ENCODE assay signal across 16 cellular contexts in the genomic region with DNA sequence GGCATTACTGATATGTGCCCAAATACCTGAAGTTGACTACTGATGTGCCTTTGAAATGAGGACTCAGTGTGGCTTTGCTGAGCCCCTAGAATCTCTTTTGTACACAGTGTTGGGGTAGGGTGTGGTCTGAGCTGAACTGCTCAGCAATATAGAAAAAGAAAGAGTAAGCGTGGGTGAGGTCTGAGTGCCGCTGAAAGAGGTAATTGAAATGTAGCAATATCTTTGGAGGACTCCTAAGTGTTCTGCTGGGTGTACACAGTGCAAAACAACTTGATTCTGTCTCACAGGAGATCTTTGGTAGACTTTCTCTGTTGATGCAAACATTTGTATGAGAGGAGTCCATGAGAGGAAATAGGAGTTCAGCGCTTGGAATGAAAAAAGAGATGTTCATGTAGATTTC.
A peak's percentile ranks its signal among the peaks of the same experiment; 100 is the strongest.
DNase-seq lines count a peak whose midpoint lies in the region; ATAC-seq, FAIRE-seq and TF ChIP-seq lines count a peak whose summit lies in the region.
"Had no signal": no experiment of that assay in that cellular context is flagged by ENCODE, and none has a peak within 500 bp of the region (broad histone marks: within the 10 kb centered on the region; RNA-seq: fewer than 3 reads in every experiment).

No MANE protein-coding gene starts in this region.

- H2BK15ac ChIP-seq in H9 (ENCODE audit: low read depth, low read length): peak overlapping the region; percentile 82; the same call in 1 of the 2 replicates
- H2BK15ac ChIP-seq in H1 (ENCODE audit: low read length): no peak overlapping the region

- H3K27ac ChIP-seq in H9 (ENCODE audit: insufficient read length, low read depth, low read length): peak overlapping the region; percentile 74
- no peak overlapping the region for H3K27ac ChIP-seq in H1 (ENCODE audit: low read depth, low read length)
- no peak overlapping the region for H3K27ac ChIP-seq in lower lobe of right lung
- H3K27ac ChIP-seq in upper lobe of left lung: no peak overlapping the region
- no peak overlapping the region for H3K27ac ChIP-seq in sigmoid colon
- H3K27ac ChIP-seq: BLaER1 treated with 17β-estradiol and CSF1 and Interleukin-3, amounts not matched to agents 10 nM and 100 nM had no signal

- H2AK5ac ChIP-seq in H9 (ENCODE audit: insufficient read length, low read length): peak overlapping the region; percentile 80
- no peak overlapping the region for H2AK5ac ChIP-seq in H1 (ENCODE audit: low read depth, low read length)

- H3T11ph ChIP-seq in H9 (ENCODE audit: low read length): peak overlapping the region; percentile 68

- no peaks in the 10 kb centered on the region for H3K36me3 ChIP-seq in H1 (ENCODE audit: control insufficient read depth in 2 of 4, insufficient read depth in 4 of 4, low read length in 3 of 4)
- H3K36me3 ChIP-seq in lower lobe of right lung: no peaks in the 10 kb centered on the region
- H3K36me3 ChIP-seq in upper lobe of left lung: no peaks in the 10 kb centered on the region
- no peaks in the 10 kb centered on the region for H3K36me3 ChIP-seq in sigmoid colon
- H3K36me3 ChIP-seq: BLaER1 treated with 17β-estradiol and CSF1 and Interleukin-3, amounts not matched to agents 10 nM and 100 nM; HAP-1 had no signal

- POLR2A ChIA-PET in H1 (lab: Charles Lee; ENCODE audit: partially characterized antibody): interaction anchor here (1.0 kb wide), 1 partner anchor 12 kb away, joined by 3 read pairs; no protein-coding TSS in a partner anchor

- H4K8ac ChIP-seq in H9 (replicated peaks; ENCODE audit: insufficient read length, low read depth, low read length) (no peak overlapping the region), H1 (ENCODE audit: extremely low read depth, insufficient read depth, low read length) (no peak overlapping the region)

- H3K14ac ChIP-seq in H9 (ENCODE audit: insufficient read depth, low read length): no peak overlapping the region
- no peak overlapping the region for H3K14ac ChIP-seq in H1 (ENCODE audit: insufficient read length)

- H4K5ac ChIP-seq in H9 (ENCODE audit: insufficient read length, low read depth, low read length) (no peak overlapping the region), H1 (ENCODE audit: insufficient read length, low read depth, low read length) (no peak overlapping the region)

- 0 out of 7 replicates have a peak, but pooled peaks cover 0 to 2% (median 0%) of the 10 kb centered on the region in 3 experiments for H3K36me3 Mint-ChIP-seq in H9 (ENCODE audit: insufficient read depth in 1 of 3, low read depth in 3 of 3)
- H3K36me3 Mint-ChIP-seq in activated naive CD4-positive, alpha-beta T cell treated with anti-CD3 and anti-CD28 coated beads, Interleukin-2, amount 10 ng/mL, durations not matched to agents 7 days and 5 days: no peaks in the 10 kb centered on the region
- H3K36me3 Mint-ChIP-seq: CD8-positive, alpha-beta T cell had no signal

- no peaks in the 10 kb centered on the region for H3K23me2 ChIP-seq in H9 (ENCODE audit: insufficient read length, low read depth, low read length, poor library complexity, severe bottlenecking)
- H3K23me2 ChIP-seq in H1 (ENCODE audit: low read depth, low read length): no peaks in the 10 kb centered on the region

- no peak overlapping the region for H3K4me3 Mint-ChIP-seq in H9
- no peak overlapping the region for H3K4me3 Mint-ChIP-seq in activated naive CD4-positive, alpha-beta T cell treated with anti-CD3 and anti-CD28 coated beads, Interleukin-2, amount 10 ng/mL, durations not matched to agents 7 days and 5 days
- H3K4me3 Mint-ChIP-seq: B cell; CD8-positive, alpha-beta T cell had no signal

- ATAC-seq in lower lobe of right lung (peak; percentile 88 to 91), upper lobe of left lung (ENCODE audit: low FRiP score in 2 of 2) (peak; percentile 29 to 82), GM18517 (IDR thresholded peaks at IDR 0.05; ENCODE audit: unreplicated experiment) (no peak)
- ATAC-seq: CD8-positive, alpha-beta T cell had no signal

- no CpG with 5 or more reads among the region's 3 CpGs for WGBS in H9 (ENCODE audit: extremely low coverage, insufficient read length, low lambda C conversion rate)
- WGBS in H1 (ENCODE audit: extremely low coverage in 1 of 2, insufficient coverage in 1 of 2, insufficient read length in 1 of 2, insufficient replicate concordance in 2 of 2, low coverage in 1 of 2, low lambda C conversion rate in 2 of 2, missing lambda C conversion rate in 1 of 2), 2 experiments: 81% methylated on average over 3 of the region's 3 CpGs; no CpG with 5 or more reads in 1 of the 2 experiments
- 60 to 62% methylated on average over 3 of the region's 3 CpGs for WGBS in upper lobe of left lung, 2 donors
- WGBS in sigmoid colon, 2 donors: 50 to 78% methylated on average over 3 of the region's 3 CpGs

- 0 out of 2 replicates have a peak overlapping the region, but pooled peaks have one; percentile 16 for H3K4ac ChIP-seq in H9 (ENCODE audit: low read depth, low read length)
- H3K4ac ChIP-seq in H1 (replicated peaks; ENCODE audit: insufficient read length, low read depth, low read length): no peak overlapping the region

- no peak overlapping the region for H2AFZ ChIP-seq in H9 (ENCODE audit: low read length)
- no peak overlapping the region for H2AFZ ChIP-seq in H1 (ENCODE audit: low read length)

- H4K91ac ChIP-seq in H9 (ENCODE audit: insufficient read length, low read depth, low read length): no peak overlapping the region
- no peak overlapping the region for H4K91ac ChIP-seq in H1 (replicated peaks; ENCODE audit: insufficient read length, low read length)

- H3K23ac ChIP-seq in H9 (ENCODE audit: insufficient read length, low read depth, low read length) (peak overlapping the region; percentile 60), H1 (ENCODE audit: insufficient read length) (no peak overlapping the region)

- H3K79me1 ChIP-seq in H9 (ENCODE audit: insufficient read depth, low read depth, low read length, poor library complexity, severe bottlenecking) (no peaks in the 10 kb centered on the region), H1 (ENCODE audit: low read depth, low read length) (no peaks in the 10 kb centered on the region)

- TF ChIP-seq EP300 in H1 (IDR thresholded peaks at IDR 0.05; ENCODE audit: borderline replicate concordance in 1 of 2, low read depth in 2 of 2, low read length in 2 of 2): no peak
- TF ChIP-seq EP300 in upper lobe of left lung (IDR thresholded peaks at IDR 0.05): no peak
- TF ChIP-seq EP300 in sigmoid colon (IDR thresholded peaks at IDR 0.05): no peak

- H3K4me3 ChIP-seq in H1 (ENCODE audit: extremely low read depth in 1 of 4, insufficient read depth in 2 of 4, low read depth in 3 of 4, low read length in 4 of 4): no peak overlapping the region
- no peak overlapping the region for H3K4me3 ChIP-seq in lower lobe of right lung
- no peak overlapping the region for H3K4me3 ChIP-seq in upper lobe of left lung
- no peak overlapping the region for H3K4me3 ChIP-seq in sigmoid colon
- H3K4me3 ChIP-seq: BLaER1 treated with 17β-estradiol and CSF1 and Interleukin-3, amounts not matched to agents 10 nM and 100 nM; HAP-1 had no signal

- no peak overlapping the region for H2BK120ac ChIP-seq in H9 (ENCODE audit: low read depth, low read length, poor library complexity, severe bottlenecking)
- H2BK120ac ChIP-seq in H1 (replicated peaks; ENCODE audit: low read depth, low read length): no peak overlapping the region

- no peak for TF ChIP-seq RAD21 in H1 (IDR thresholded peaks at IDR 0.05 in 1 of 2, conservative IDR thresholded peaks at IDR 0.05 in 1 of 2; ENCODE audit: low read depth in 2 of 2, low read length in 2 of 2)

- H3K9ac ChIP-seq in H9 (ENCODE audit: extremely low read depth, insufficient read length, low read length): no peak overlapping the region
- H3K9ac ChIP-seq in H1 (replicated peaks in 1 of 4; ENCODE audit: extremely low read depth in 1 of 4, low read depth in 3 of 4, low read length in 3 of 4): no peak overlapping the region
- H3K9ac ChIP-seq: BLaER1 treated with 17β-estradiol and CSF1 and Interleukin-3, amounts not matched to agents 10 nM and 100 nM had no signal

- DNase-seq in H9: no peak
- DNase-seq in H1 (ENCODE audit: low read depth in 1 of 2, low spot score in 2 of 2): no peak
- DNase-seq in lower lobe of right lung: no peak
- peak in 1 of 2 donors; percentile 25 for DNase-seq in upper lobe of left lung
- DNase-seq in activated naive CD4-positive, alpha-beta T cell treated with anti-CD3 and anti-CD28 coated beads, Interleukin-2, amount 10 ng/mL, durations not matched to agents 7 days and 5 days: no peak
- no peak for DNase-seq in sigmoid colon
- DNase-seq: CD8-positive, alpha-beta T cell; COR-L47; GDM1; GOT3 had no signal

- peak overlapping the region; percentile 36 for H3K18ac ChIP-seq in H9 (ENCODE audit: insufficient read length, low read depth, low read length)
- H3K18ac ChIP-seq in H1 (ENCODE audit: extremely low read depth, low read length): peak overlapping the region; percentile 67; the same call in 1 of the 2 replicates

- H4K20me1 ChIP-seq in H9 (ENCODE audit: control insufficient read depth, insufficient read depth, insufficient read length) (no peaks in the 10 kb centered on the region), H1 (replicated peaks in 1 of 2; ENCODE audit: control insufficient read depth in 1 of 2, insufficient read depth in 2 of 2, low read length in 2 of 2) (no peaks in the 10 kb centered on the region)
- H4K20me1 ChIP-seq: BLaER1 treated with 17β-estradiol and CSF1 and Interleukin-3, amounts not matched to agents 10 nM and 100 nM had no signal

- CTCF ChIA-PET in H1 (lab: Charles Lee; ENCODE audit: partially characterized antibody): interaction anchor here (0.8 to 5.4 kb wide), 8 partner anchors 9 to 207 kb away, joined by 3 to 48 read pairs (median 6); no protein-coding TSS in a partner anchor
- CTCF ChIA-PET in activated naive CD4-positive, alpha-beta T cell treated with anti-CD3 and anti-CD28 coated beads, Interleukin-2, amount 10 ng/mL, durations not matched to agents 7 days and 5 days (lab: Charles Lee): interaction anchor here (1.1 kb wide), 1 partner anchor 101 kb away, joined by 3 read pairs; no protein-coding TSS in a partner anchor

- peak overlapping the region; percentile 27 for H2BK20ac ChIP-seq in H9 (ENCODE audit: low read depth, low read length, poor library complexity, severe bottlenecking)
- H2BK20ac ChIP-seq in H1 (ENCODE audit: low read length): peak overlapping the region; percentile 97

- TF ChIP-seq CTCF in H9 (conservative IDR thresholded peaks at IDR 0.05) (no peak), H1 (IDR thresholded peaks at IDR 0.05; ENCODE audit: control extremely low read depth in 1 of 3, insufficient read depth in 1 of 3, low read depth in 1 of 3, low read length in 3 of 3) (no peak), lower lobe of right lung (IDR thresholded peaks at IDR 0.05) (no peak), upper lobe of left lung (IDR thresholded peaks at IDR 0.05) (no peak), sigmoid colon (IDR thresholded peaks at IDR 0.05) (no peak)

- peaks cover 3% of the 10 kb centered on the region; the same call in 1 of the 2 replicates for H3K27me3 Mint-ChIP-seq in H9 (ENCODE audit: low read depth)
- peaks cover 20% of the 10 kb centered on the region for H3K27me3 Mint-ChIP-seq in activated naive CD4-positive, alpha-beta T cell treated with anti-CD3 and anti-CD28 coated beads, Interleukin-2, amount 10 ng/mL, durations not matched to agents 7 days and 5 days

- peaks cover 24 to 30% of the 10 kb centered on the region in 2 experiments for H3K4me1 Mint-ChIP-seq in H9
- H3K4me1 Mint-ChIP-seq in activated naive CD4-positive, alpha-beta T cell treated with anti-CD3 and anti-CD28 coated beads, Interleukin-2, amount 10 ng/mL, durations not matched to agents 7 days and 5 days: no peaks in the 10 kb centered on the region
- H3K4me1 Mint-ChIP-seq: B cell had no signal

- H3K4me1 ChIP-seq in H9 (ENCODE audit: insufficient read depth, low read length) (peaks cover 14% of the 10 kb centered on the region), H1 (replicated peaks in 1 of 4; ENCODE audit: control insufficient read depth in 3 of 4, insufficient read depth in 4 of 4, low read length in 3 of 4) (peaks cover 0 to 12% (median 6%) of the 10 kb centered on the region in 4 experiments; a peak in 4 of 7 replicates), lower lobe of right lung (no peaks in the 10 kb centered on the region), upper lobe of left lung (no peaks in the 10 kb centered on the region), sigmoid colon (no peaks in the 10 kb centered on the region)
- H3K4me1 ChIP-seq: BLaER1 treated with 17β-estradiol and CSF1 and Interleukin-3, amounts not matched to agents 10 nM and 100 nM; HAP-1 had no signal

- peak overlapping the region; percentile 6 to 85 (median 6) for H3K27ac Mint-ChIP-seq in H9
- H3K27ac Mint-ChIP-seq in activated naive CD4-positive, alpha-beta T cell treated with anti-CD3 and anti-CD28 coated beads, Interleukin-2, amount 10 ng/mL, durations not matched to agents 7 days and 5 days: no peak overlapping the region
- H3K27ac Mint-ChIP-seq: B cell; CD8-positive, alpha-beta T cell had no signal

- peak overlapping the region; percentile 51 for H3K4me2 ChIP-seq in H9 (ENCODE audit: insufficient read depth, insufficient read length, low read length)
- H3K4me2 ChIP-seq in H1 (ENCODE audit: insufficient read depth in 1 of 2, low read depth in 2 of 2, low read length in 2 of 2): peak overlapping the region; percentile 42 to 47; a peak in 2 of 4 replicates
- H3K4me2 ChIP-seq: BLaER1 treated with 17β-estradiol and CSF1 and Interleukin-3, amounts not matched to agents 10 nM and 100 nM had no signal

- H3K79me2 ChIP-seq in H9 (ENCODE audit: insufficient read depth, low read length) (no peaks in the 10 kb centered on the region), H1 (ENCODE audit: control insufficient read depth in 1 of 2, insufficient read depth in 2 of 2, low read length in 2 of 2) (no peaks in the 10 kb centered on the region)

- H3K27me3 ChIP-seq in H9 (ENCODE audit: insufficient read depth, low read length): no peaks in the 10 kb centered on the region
- H3K27me3 ChIP-seq in H1 (replicated peaks in 1 of 4; ENCODE audit: control insufficient read depth in 3 of 4, extremely low read depth in 1 of 4, insufficient read depth in 3 of 4, low read length in 3 of 4): no peaks in the 10 kb centered on the region
- no peaks in the 10 kb centered on the region for H3K27me3 ChIP-seq in lower lobe of right lung (ENCODE audit: low read depth)
- no peaks in the 10 kb centered on the region for H3K27me3 ChIP-seq in upper lobe of left lung
- no peaks in the 10 kb centered on the region for H3K27me3 ChIP-seq in sigmoid colon
- H3K27me3 ChIP-seq: BLaER1 treated with 17β-estradiol and CSF1 and Interleukin-3, amounts not matched to agents 10 nM and 100 nM had no signal

- intact Hi-C loops in lower lobe of right lung (cut with DNase I): no loop called here
- intact Hi-C loops in sigmoid colon (cut with DNase I): no loop called here

- H3K9me3 ChIP-seq in H9 (ENCODE audit: control insufficient read depth, low read depth, low read length) (no peaks in the 10 kb centered on the region), H1 (ENCODE audit: insufficient read depth in 2 of 2, low read depth in 1 of 2, low read length in 1 of 2) (no peaks in the 10 kb centered on the region), lower lobe of right lung (no peaks in the 10 kb centered on the region), upper lobe of left lung (no peaks in the 10 kb centered on the region), sigmoid colon (no peaks in the 10 kb centered on the region)
- H3K9me3 ChIP-seq: HAP-1 had no signal

- no peaks in the 10 kb centered on the region for H3K9me3 Mint-ChIP-seq in H9
- H3K9me3 Mint-ChIP-seq in activated naive CD4-positive, alpha-beta T cell treated with anti-CD3 and anti-CD28 coated beads, Interleukin-2, amount 10 ng/mL, durations not matched to agents 7 days and 5 days: no peaks in the 10 kb centered on the region
- H3K9me3 Mint-ChIP-seq: CD8-positive, alpha-beta T cell had no signal

- H2BK5ac ChIP-seq in H9 (ENCODE audit: insufficient read length, low read length) (no peak overlapping the region), H1 (ENCODE audit: low read depth, low read length) (peak overlapping the region; percentile 22; the same call in 1 of the 2 replicates)

- no peak overlapping the region for H3K56ac ChIP-seq in H9 (ENCODE audit: insufficient read length, low read depth, low read length)
- H3K56ac ChIP-seq in H1 (replicated peaks; ENCODE audit: insufficient read length, low read depth, low read length): no peak overlapping the region

- no peak for FAIRE-seq in H1 (lab: Jason Lieb, UNC)
- FAIRE-seq: GM12892, GM18507 had no signal

- TF ChIP-seq POLR2A in H1 (IDR thresholded peaks at IDR 0.05; ENCODE audit: control extremely low read depth in 1 of 2, low read depth in 2 of 2, low read length in 2 of 2) (no peak), upper lobe of left lung (IDR thresholded peaks at IDR 0.05) (no peak), sigmoid colon (IDR thresholded peaks at IDR 0.05) (no peak)

- no peak overlapping the region for H2BK12ac ChIP-seq in H9 (ENCODE audit: insufficient read length, low read depth, low read length)
- H2BK12ac ChIP-seq in H1 (ENCODE audit: low read depth, low read length): peak overlapping the region; percentile 55; the same call in 1 of the 2 replicates
